21 cellular contexts compared by ENCODE assay signal in the genomic region with DNA sequence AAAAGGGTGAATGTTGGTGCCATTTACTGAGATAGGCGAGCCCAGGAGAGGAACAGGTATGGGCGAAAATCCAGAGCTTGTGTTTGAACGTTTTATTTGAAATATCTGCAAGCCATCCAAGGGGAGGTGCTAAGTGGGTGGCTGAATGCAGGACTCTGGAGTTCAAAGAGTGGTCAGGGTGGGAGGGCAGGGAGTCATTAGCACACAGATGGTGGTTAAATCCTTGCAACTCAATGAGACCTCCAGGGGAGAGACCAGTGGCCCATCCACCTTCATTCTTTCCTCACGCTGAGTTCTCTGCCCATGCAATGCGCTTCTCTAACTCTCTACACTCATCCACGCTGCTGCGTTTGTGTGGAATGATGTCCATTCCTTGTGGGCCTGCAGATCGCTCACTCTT.
DNase-seq lines count a peak whose midpoint lies in the region; ATAC-seq, FAIRE-seq and TF ChIP-seq lines count a peak whose summit lies in the region.
"Had no signal": no experiment of that assay in that cellular context is flagged by ENCODE, and none has a peak within 500 bp of the region (broad histone marks: within the 10 kb centered on the region; RNA-seq: fewer than 3 reads in every experiment).

No MANE protein-coding gene starts in this region.

- H3K56ac ChIP-seq in mesendoderm (ENCODE audit: low read length): no peak overlapping the region

- H3K4me1 ChIP-seq in NT2/D1 (ENCODE audit: insufficient read depth, insufficient read length): no peaks in the 10 kb centered on the region
- H3K4me1 ChIP-seq in endodermal cell (ENCODE audit: control insufficient read depth, insufficient read depth, low read length): no peaks in the 10 kb centered on the region
- H3K4me1 ChIP-seq in mesendoderm (ENCODE audit: control insufficient read depth, low read depth, low read length): no peaks in the 10 kb centered on the region
- H3K4me1 ChIP-seq: HAP-1 had no signal

- peak; percentile 28 for DNase-seq in H7
- peak; percentile 8 for DNase-seq in NT2/D1 (ENCODE audit: low read depth, low spot score)
- peak; percentile 55 for DNase-seq in endodermal cell
- DNase-seq in mesendoderm: peak; percentile 19
- DNase-seq in stimulated activated naive CD4-positive, alpha-beta T cell (lab: John Stamatoyannopoulos, UW): no peak
- no peak for DNase-seq in NCI-H345 treated with DMSO at 0.1 percent for 48 hours (lab: John Stamatoyannopoulos, UW; ENCODE audit: unreplicated experiment)
- no peak for DNase-seq in GM12891 (ENCODE audit: insufficient read length, low spot score)
- DNase-seq: C1 segment of cervical spinal cord; Calu3; CD4-positive, alpha-beta memory T cell; COR-L47; DMS53; DND-41; GDM1; GM23248; HFFc6 had no signal

- H3K79me1 ChIP-seq in mesendoderm (ENCODE audit: low read length): no peaks in the 10 kb centered on the region

- peaks cover 21% of the 10 kb centered on the region for H3K36me3 Mint-ChIP-seq in endodermal cell (ENCODE audit: low read depth)
- H3K36me3 Mint-ChIP-seq: CD4-positive, alpha-beta memory T cell had no signal

- no peaks in the 10 kb centered on the region for H3K79me2 ChIP-seq in mesendoderm (ENCODE audit: control insufficient read depth, insufficient read depth, low read length)

- no peaks in the 10 kb centered on the region for H3K27me3 Mint-ChIP-seq in endodermal cell (ENCODE audit: insufficient read depth)
- H3K27me3 Mint-ChIP-seq: CD4-positive, alpha-beta memory T cell had no signal

- H3K27ac Mint-ChIP-seq in endodermal cell: no peak overlapping the region
- H3K27ac Mint-ChIP-seq: CD4-positive, alpha-beta memory T cell; HFFc6 had no signal

- H3K4me1 Mint-ChIP-seq in endodermal cell: peaks cover 6% of the 10 kb centered on the region
- H3K4me1 Mint-ChIP-seq: CD4-positive, alpha-beta memory T cell had no signal

- no peak overlapping the region for H2BK5ac ChIP-seq in mesendoderm (ENCODE audit: low read length)

- H2BK120ac ChIP-seq in mesendoderm (ENCODE audit: low read depth, low read length): no peak overlapping the region

- no peak overlapping the region for H2BK15ac ChIP-seq in mesendoderm (replicated peaks; ENCODE audit: low read depth)

- no peak overlapping the region for H3K9ac ChIP-seq in NT2/D1 (ENCODE audit: insufficient read length, low read depth)
- no peak overlapping the region for H3K9ac ChIP-seq in endodermal cell (ENCODE audit: extremely low read depth, low read length, poor library complexity, severe bottlenecking)
- H3K9ac ChIP-seq in mesendoderm (ENCODE audit: low read length): no peak overlapping the region
- H3K9ac ChIP-seq: GM23248 had no signal

- H3K4me3 ChIP-seq in H7 (ENCODE audit: insufficient read depth, low read depth, low read length) (no peak overlapping the region), NT2/D1 (ENCODE audit: insufficient read length, low read depth) (no peak overlapping the region), endodermal cell (ENCODE audit: low read length) (no peak overlapping the region), mesendoderm (ENCODE audit: low read length) (no peak overlapping the region)
- H3K4me3 ChIP-seq: GM12878, GM23248, HAP-1 had no signal

- H3K4me2 ChIP-seq in mesendoderm (ENCODE audit: low read length): no peak overlapping the region

- H3K4me3 Mint-ChIP-seq in endodermal cell: no peak overlapping the region
- H3K4me3 Mint-ChIP-seq: CD4-positive, alpha-beta memory T cell; HFFc6 had no signal

- no peak overlapping the region for H3K23ac ChIP-seq in mesendoderm (ENCODE audit: low read length)

- H3K27me3 ChIP-seq in H7 (ENCODE audit: control insufficient read depth, insufficient read depth, low read length) (no peaks in the 10 kb centered on the region), NT2/D1 (ENCODE audit: insufficient read depth, insufficient read length) (peaks cover 14% of the 10 kb centered on the region), endodermal cell (ENCODE audit: control insufficient read depth, insufficient read depth, low read length, poor library complexity, severe bottlenecking) (no peaks in the 10 kb centered on the region), mesendoderm (ENCODE audit: insufficient read depth, low read length, poor library complexity) (no peaks in the 10 kb centered on the region)

- TF ChIP-seq CTCF in endodermal cell (conservative IDR thresholded peaks at IDR 0.05): no peak

- H3K9me3 Mint-ChIP-seq in endodermal cell: no peaks in the 10 kb centered on the region

- ATAC-seq in GM18517 (IDR thresholded peaks at IDR 0.05; ENCODE audit: unreplicated experiment): no peak
- ATAC-seq: GM12878 had no signal

- no peak overlapping the region for H3K18ac ChIP-seq in mesendoderm (ENCODE audit: low read length)

- H3K27ac ChIP-seq in endodermal cell (ENCODE audit: low read depth, low read length): no peak overlapping the region
- H3K27ac ChIP-seq in mesendoderm (ENCODE audit: low read depth, low read length): no peak overlapping the region
- H3K27ac ChIP-seq: GM23248 had no signal

- no peak overlapping the region for H2AK5ac ChIP-seq in mesendoderm (ENCODE audit: low read length)

- no peak overlapping the region for H3K4ac ChIP-seq in mesendoderm (ENCODE audit: low read depth, low read length)

- no peaks in the 10 kb centered on the region for H3K9me3 ChIP-seq in NT2/D1 (ENCODE audit: insufficient read depth, low read length)
- no peaks in the 10 kb centered on the region for H3K9me3 ChIP-seq in endodermal cell (ENCODE audit: control insufficient read depth, low read length)

- no peak for FAIRE-seq in GM12891 (lab: Jason Lieb, UNC)
- FAIRE-seq: GM12878, GM18507, GM19239 had no signal

- TF ChIP-seq POLR2A in GM12891 (IDR thresholded peaks at IDR 0.05; ENCODE audit: low read depth, low read length): no peak

- H3K36me3 ChIP-seq in H7 (replicated peaks; ENCODE audit: control insufficient read depth, insufficient read depth, low read length) (peaks cover 4% of the 10 kb centered on the region), NT2/D1 (ENCODE audit: insufficient read depth, insufficient read length, low read length) (no peaks in the 10 kb centered on the region), endodermal cell (ENCODE audit: control insufficient read depth, insufficient read depth, low read length) (peaks cover 7% of the 10 kb centered on the region), mesendoderm (ENCODE audit: control insufficient read depth, insufficient read depth, low read length) (no peaks in the 10 kb centered on the region)
- H3K36me3 ChIP-seq: HAP-1 had no signal

- 66 to 80% methylated on average over 2 to 8 of the region's 8 CpGs for WGBS in endodermal cell (ENCODE audit: insufficient coverage in 1 of 2, insufficient read length in 1 of 2), 2 experiments
- no CpG with 5 or more reads among the region's 8 CpGs for WGBS in mesendoderm (ENCODE audit: extremely low coverage, insufficient coverage, low lambda C conversion rate)

- no peak overlapping the region for H4K8ac ChIP-seq in mesendoderm (ENCODE audit: low read depth, low read length)

- no peak overlapping the region for H4K5ac ChIP-seq in mesendoderm (ENCODE audit: low read length)

TF ChIP-seq in GM12891, 5 proteins besides CTCF, POLR2A, EP300 and RAD21:
- TF ChIP-seq SPI1 (IDR thresholded peaks at IDR 0.05; ENCODE audit: low read depth, low read length) (no peak), TAF1 (IDR thresholded peaks at IDR 0.05; ENCODE audit: low read depth, low read length) (no peak), POLR2AphosphoS5 (IDR thresholded peaks at IDR 0.05; ENCODE audit: low read depth, low read length) (no peak), POU2F2 (IDR thresholded peaks at IDR 0.05; ENCODE audit: low read depth, low read length) (no peak), PAX5 (IDR thresholded peaks at IDR 0.05; ENCODE audit: insufficient read depth, low read length, severe bottlenecking) (no peak)

Comparison
In these comparisons a context has a peak if more than half of its experiments do, and no peak if none do; other contexts are left out.
1. DNase-seq: peak in H7 (single experiment), NT2/D1 (single experiment), endodermal cell (single experiment) and mesendoderm (single experiment); none in stimulated activated naive CD4-positive, alpha-beta T cell (0 of 6), NCI-H345 treated with DMSO at 0.1 percent for 48 hours (single experiment) and GM12891 (single experiment).